In genomic region chr6:157822221-157823000, GRCh38 we compare ENCODE assay signal across 8 cellular contexts. TPM values are rescaled to one million over a fixed set of nuclear protein-coding genes. Genes with fewer than 3 reads are reported as not detected.
A peak's percentile ranks its signal among the peaks of the same experiment; 100 is the strongest.
DNase-seq lines count a peak whose midpoint lies in the region; ATAC-seq, FAIRE-seq and TF ChIP-seq lines count a peak whose summit lies in the region.

No MANE protein-coding gene starts in this region.

- H3K9me3 ChIP-seq in HUES64 (ENCODE audit: insufficient read depth, low read depth, low read length) = no peaks in the 10 kb centered on the region
- H3K9me3 ChIP-seq in ascending aorta = no peaks in the 10 kb centered on the region
- H3K9me3 ChIP-seq in iPS-15b (ENCODE audit: control insufficient read depth, insufficient read depth, low read length) = no peaks in the 10 kb centered on the region

- DNase-seq in ascending aorta (ENCODE audit: low spot score in 2 of 2) (no peak), urothelium cell line (ENCODE audit: low spot score) (no peak), GM10266 (ENCODE audit: extremely low spot score) (no peak)
- DNase-seq in stimulated activated CD4-positive, alpha-beta T cell treated with anti-CD3 and anti-CD28 coated beads, Interleukin-15, amount 100 ng/mL, for 24 hours = no peak

- FAIRE-seq in urothelium cell line (lab: Jason Lieb, UNC) = no peak

- H3K27ac ChIP-seq in HUES64 (ENCODE audit: low read depth, low read length) (no peak overlapping the region), ascending aorta (peak overlapping the region; percentile 98 to 100), skin epidermis (peak overlapping the region in 19 of 21 experiments; percentile 40 to 99 (median 93))

- H3K4me3 ChIP-seq in HUES64 (ENCODE audit: low read length) (peak overlapping the region; percentile 92), ascending aorta (peak overlapping the region; percentile 90 to 98), iPS-15b (ENCODE audit: low read depth, low read length) (peak overlapping the region; percentile 56), skin epidermis (peak overlapping the region; percentile 68 to 99 (median 91))

- TF ChIP-seq CTCF in ascending aorta (IDR thresholded peaks at IDR 0.05) (no peak), GM10266 (IDR thresholded peaks at IDR 0.05; ENCODE audit: control insufficient read depth, insufficient read depth, low read depth, missing control alignments) (no peak)

- H3K36me3 ChIP-seq in HUES64 (ENCODE audit: insufficient read depth, low read length) (no peaks in the 10 kb centered on the region), ascending aorta (no peaks in the 10 kb centered on the region), iPS-15b (ENCODE audit: control insufficient read depth, insufficient read depth, low read length) (no peaks in the 10 kb centered on the region)

- H3K4me1 ChIP-seq in HUES64 (ENCODE audit: insufficient read depth, low read length) (peaks cover 21% of the 10 kb centered on the region), ascending aorta (peaks cover 4 to 16% of the 10 kb centered on the region in 2 donors), iPS-15b (ENCODE audit: control insufficient read depth, insufficient read depth, low read length) (peaks cover 6% of the 10 kb centered on the region)

- H3K9ac ChIP-seq in HUES64 (ENCODE audit: low read depth, low read length) = peak overlapping the region; percentile 72
- H3K9ac ChIP-seq in iPS-15b (ENCODE audit: low read depth, low read length) = peak overlapping the region; percentile 32

- ATAC-seq in GM18909 (IDR thresholded peaks at IDR 0.05; ENCODE audit: poor library complexity, unreplicated experiment) = peak; percentile 19

- WGBS in HUES64 = 11% methylated on average over 53 of the region's 53 CpGs

- H3K27me3 ChIP-seq in HUES64 (ENCODE audit: insufficient read depth, low read length) (peaks cover 9% of the 10 kb centered on the region; the same call in 1 of the 2 replicates), ascending aorta (no peaks in the 10 kb centered on the region), iPS-15b (ENCODE audit: control insufficient read depth, insufficient read depth, low read length) (peaks cover 6% of the 10 kb centered on the region)

- intact Hi-C loops in ascending aorta (cut with DNase I) = loop anchor here (2.0 to 5.0 kb wide), 3 partner anchors 50 to 250 kb away; no protein-coding TSS in a partner anchor

RNA-seq across cellular contexts. Expression of gene SNX9, which starts 0.6 kb away (rescaled TPM):
- 23.2 TPM for polyA plus RNA-seq in HUES64 (2013, experiment 1 of 2)
- 24.6 TPM for polyA plus RNA-seq in HUES64 (2013, experiment 2 of 2)
- 55.2 TPM for total RNA-seq in ascending aorta
